Comparison of ENCODE assay signal across 26 cellular contexts in the genomic region with DNA sequence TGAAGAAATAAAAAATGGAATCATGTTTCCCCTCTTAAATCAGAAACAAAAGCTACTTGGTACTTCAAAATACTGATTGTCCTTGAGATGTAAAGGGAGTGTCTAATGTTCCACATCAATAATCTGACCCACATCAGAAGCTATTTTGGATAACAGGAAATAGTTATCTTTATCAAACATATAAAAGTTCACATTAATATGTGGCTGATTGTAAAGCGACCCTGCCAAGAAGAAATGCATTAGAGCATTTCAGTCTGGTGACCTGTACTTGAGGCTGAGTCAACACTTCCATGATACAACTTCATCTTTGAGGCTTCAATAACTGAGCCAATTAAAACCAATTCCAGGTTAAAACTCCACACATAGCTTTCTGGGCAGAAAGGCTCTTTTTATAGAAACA. TPM values are rescaled to one million over a fixed set of nuclear protein-coding genes. Genes with fewer than 3 reads are reported as not detected.
DNase-seq lines count a peak whose midpoint lies in the region; ATAC-seq, FAIRE-seq and TF ChIP-seq lines count a peak whose summit lies in the region.
"Had no signal": no experiment of that assay in that cellular context is flagged by ENCODE, and none has a peak within 500 bp of the region (broad histone marks: within the 10 kb centered on the region; RNA-seq: fewer than 3 reads in every experiment).

No MANE protein-coding gene starts in this region.

- TF ChIP-seq CTCF in left lung (IDR thresholded peaks at IDR 0.05) (no peak), endodermal cell (conservative IDR thresholded peaks at IDR 0.05) (no peak), type B pancreatic cell (conservative IDR thresholded peaks at IDR 0.05) (no peak)

- H3K9me3 ChIP-seq in left lung (no peaks in the 10 kb centered on the region), endodermal cell (ENCODE audit: control insufficient read depth, low read length) (no peaks in the 10 kb centered on the region)
- H3K9me3 ChIP-seq: adrenal gland, breast epithelium, heart left ventricle, suprapubic skin, uterus had no signal

- H3K36me3 ChIP-seq in left lung, result no peaks in the 10 kb centered on the region
- H3K36me3 ChIP-seq in endodermal cell (ENCODE audit: control insufficient read depth, insufficient read depth, low read length), result no peaks in the 10 kb centered on the region
- H3K36me3 ChIP-seq: adrenal gland, breast epithelium, heart left ventricle, suprapubic skin, uterus had no signal

- 95% methylated on average over 1 of the region's 1 CpG; no CpG with 5 or more reads in 1 of the 2 experiments for WGBS in endodermal cell (ENCODE audit: insufficient coverage in 1 of 2, insufficient read length in 1 of 2), 2 experiments

- no peak overlapping the region for H3K4me3 Mint-ChIP-seq in endodermal cell
- H3K4me3 Mint-ChIP-seq in type B pancreatic cell, result no peak overlapping the region
- H3K4me3 Mint-ChIP-seq: activated T-cell treated with anti-CD3 and anti-CD28 coated beads, Interleukin-2, amount 50 U/mL, for 24 hours; naive B cell; stimulated activated effector memory CD8-positive, alpha-beta T cell treated with anti-CD3 and anti-CD28 coated beads, Interleukin-12 subunit alpha, Interleukin-12 subunit beta, amount 100 ng/mL, for 72 hours; T-cell had no signal

- DNase-seq in EH (ENCODE audit: low read depth), result peak; percentile 40
- DNase-seq in RCC 7860 (ENCODE audit: low spot score), result peak; percentile 24
- DNase-seq in left lung, result no peak
- no peak for DNase-seq in activated CD8-positive, alpha-beta memory T cell treated with anti-CD3 and anti-CD28 coated beads, Interleukin-2, amount 50 U/mL, for 4 hours
- DNase-seq in middle frontal gyrus (ENCODE audit: extremely low spot score, low spot score), result no peak
- DNase-seq in endodermal cell, result no peak
- DNase-seq in type B pancreatic cell (ENCODE audit: extremely low spot score, unreplicated experiment), result no peak
- DNase-seq: activated CD4-positive, alpha-beta T cell treated with anti-CD3 and anti-CD28 coated beads for 1 hour; activated naive CD4-positive, alpha-beta T cell; activated T-cell treated with anti-CD3 and anti-CD28 coated beads, Interleukin-2, amount 50 U/mL, for 24 hours; cortex of kidney; heart left ventricle; KG1; naive B cell; NCI-H1436; NCI-H510A treated with DMSO at 0.1 percent for 48 hours; SIG-M5; stimulated activated CD4-positive, alpha-beta T cell treated with anti-CD3 and anti-CD28 coated beads, Interleukin-2, amount 100 ng/mL, for 48 hours; T-cell; uterus had no signal

- peaks cover 4% of the 10 kb centered on the region for H3K27me3 Mint-ChIP-seq in endodermal cell (ENCODE audit: insufficient read depth)
- peaks cover 4% of the 10 kb centered on the region for H3K27me3 Mint-ChIP-seq in type B pancreatic cell

- peak overlapping the region in 1 of 2 donors; percentile 20 for H3K27ac ChIP-seq in left lung
- H3K27ac ChIP-seq in endodermal cell (ENCODE audit: low read depth, low read length), result no peak overlapping the region
- H3K27ac ChIP-seq: breast epithelium, suprapubic skin, uterus had no signal

- H3K27ac Mint-ChIP-seq in endodermal cell (no peak overlapping the region), type B pancreatic cell (no peak overlapping the region)
- H3K27ac Mint-ChIP-seq: activated T-cell treated with anti-CD3 and anti-CD28 coated beads, Interleukin-2, amount 50 U/mL, for 24 hours; naive B cell; stimulated activated effector memory CD8-positive, alpha-beta T cell treated with anti-CD3 and anti-CD28 coated beads, Interleukin-12 subunit alpha, Interleukin-12 subunit beta, amount 100 ng/mL, for 72 hours; T-cell had no signal

- ATAC-seq in left lung, result peak; percentile 32
- ATAC-seq: stimulated activated effector memory CD8-positive, alpha-beta T cell treated with anti-CD3 and anti-CD28 coated beads, Interleukin-12 subunit alpha, Interleukin-12 subunit beta, amount 100 ng/mL, for 72 hours; T-cell had no signal

- H3K9me3 Mint-ChIP-seq in endodermal cell, result peaks cover 4% of the 10 kb centered on the region
- H3K9me3 Mint-ChIP-seq in type B pancreatic cell, result no peaks in the 10 kb centered on the region
- H3K9me3 Mint-ChIP-seq: activated T-cell treated with anti-CD3 and anti-CD28 coated beads, Interleukin-2, amount 50 U/mL, for 24 hours had no signal

- H3K4me1 ChIP-seq in left lung (no peaks in the 10 kb centered on the region), endodermal cell (ENCODE audit: control insufficient read depth, insufficient read depth, low read length) (no peaks in the 10 kb centered on the region)
- H3K4me1 ChIP-seq: breast epithelium, suprapubic skin, uterus had no signal

- FAIRE-seq in RCC 7860 (lab: Jason Lieb, UNC), result peak; percentile 73
- FAIRE-seq in endometrium (lab: Jason Lieb, UNC), result peak; percentile 31
- FAIRE-seq: GM12891 had no signal

- H3K27me3 ChIP-seq in left lung (no peaks in the 10 kb centered on the region), endodermal cell (ENCODE audit: control insufficient read depth, insufficient read depth, low read length, poor library complexity, severe bottlenecking) (no peaks in the 10 kb centered on the region)
- H3K27me3 ChIP-seq: adrenal gland, breast epithelium, heart left ventricle, suprapubic skin, uterus had no signal

- no peak overlapping the region for H3K9ac ChIP-seq in endodermal cell (ENCODE audit: extremely low read depth, low read length, poor library complexity, severe bottlenecking)

- no peak overlapping the region for H3K4me3 ChIP-seq in left lung
- no peak overlapping the region for H3K4me3 ChIP-seq in endodermal cell (ENCODE audit: low read length)
- H3K4me3 ChIP-seq: adrenal gland, breast epithelium, heart left ventricle, suprapubic skin, uterus had no signal

- H3K36me3 Mint-ChIP-seq in endodermal cell (ENCODE audit: low read depth) (no peaks in the 10 kb centered on the region), type B pancreatic cell (no peaks in the 10 kb centered on the region)
- H3K36me3 Mint-ChIP-seq: naive B cell; stimulated activated effector memory CD8-positive, alpha-beta T cell treated with anti-CD3 and anti-CD28 coated beads, Interleukin-12 subunit alpha, Interleukin-12 subunit beta, amount 100 ng/mL, for 72 hours; T-cell had no signal

- intact Hi-C loops in left lung (cut with DNase I), result no loop called here

- H3K4me1 Mint-ChIP-seq in endodermal cell, result no peaks in the 10 kb centered on the region
- no peaks in the 10 kb centered on the region for H3K4me1 Mint-ChIP-seq in type B pancreatic cell (ENCODE audit: unreplicated experiment)
- H3K4me1 Mint-ChIP-seq: naive B cell, T-cell had no signal

RNA-seq across cellular contexts. Expression of gene SYNE1, which starts 31.8 kb away (rescaled TPM):
- 100 to 1,000 TPM; 171 to 201 TPM for total RNA-seq in left lung
- total RNA-seq in endodermal cell, result 1 to 10 TPM; 7.9 to 9.5 TPM
- 9.9 TPM for polyA plus RNA-seq in endodermal cell (2013, experiment 1 of 2)
- polyA plus RNA-seq in endodermal cell (2013, experiment 2 of 2), result 9.0 TPM
- total RNA-seq in type B pancreatic cell (ENCODE audit: low replicate concordance), result 12.6 and 26.6 TPM in 2 replicates

Comparison
In these comparisons a context has a peak if more than half of its experiments do, and no peak if none do; other contexts are left out.
1. DNase-seq: peak in EH (single experiment) and RCC 7860 (single experiment); none in left lung (0 of 2), activated CD8-positive, alpha-beta memory T cell treated with anti-CD3 and anti-CD28 coated beads, Interleukin-2, amount 50 U/mL, for 4 hours (single experiment), middle frontal gyrus (single experiment), endodermal cell (single experiment) and type B pancreatic cell (single experiment).